Comparison of ENCODE assay signal across 33 cellular contexts in the genomic region with DNA sequence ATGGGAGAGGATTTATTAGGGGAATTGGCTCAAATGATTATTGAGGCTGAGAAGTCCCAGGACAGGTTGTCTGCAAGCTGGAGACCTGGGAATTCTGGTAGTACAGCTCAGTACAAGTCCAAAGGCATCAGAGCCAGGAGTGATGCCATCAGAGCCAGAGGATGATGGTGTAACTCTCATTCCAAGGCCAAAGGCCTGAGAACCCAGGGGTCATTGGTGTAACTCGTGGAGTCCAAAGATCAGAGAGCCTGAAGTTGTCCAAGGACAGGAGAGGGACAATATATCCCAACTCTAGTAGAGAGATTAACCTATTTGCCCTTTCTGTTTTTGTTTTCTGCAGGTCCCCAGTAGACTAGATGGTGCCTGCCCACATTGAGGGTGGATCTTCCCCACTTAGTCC.
"Had no signal": no experiment of that assay in that cellular context is flagged by ENCODE, and none has a peak within 500 bp of the region (broad histone marks: within the 10 kb centered on the region; RNA-seq: fewer than 3 reads in every experiment).

No MANE protein-coding gene starts in this region.

- H3K4me1 Mint-ChIP-seq: nephron progenitor cell, neural crest cell had no signal

- H3K9me3 ChIP-seq: neutrophil, ovary, psoas muscle, suprapubic skin, testis, transverse colon, upper lobe of right lung, uterus had no signal

- H3K36me3 ChIP-seq: neutrophil, ovary, spleen, suprapubic skin, tibial artery, transverse colon, upper lobe of right lung, uterus had no signal

- H3K9me3 Mint-ChIP-seq: naive thymus-derived CD8-positive, alpha-beta T cell; natural killer cell treated with Interleukin-12 subunit alpha and Interleukin-12 subunit beta and Interleukin-15 and Interleukin-18, amount 100 ng/mL, for 72 hours; nephron progenitor cell; neural crest cell; stimulated activated naive CD8-positive, alpha-beta T cell treated with anti-CD3 and anti-CD28 coated beads, Interleukin-15, amount 100 ng/mL, for 72 hours; type B pancreatic cell had no signal

- DNase-seq: naive thymus-derived CD8-positive, alpha-beta T cell; nephron progenitor cell; nucleus accumbens; ovary; posterior cingulate gyrus; psoas muscle; right cardiac atrium; spleen; stimulated activated CD4-positive, alpha-beta T cell treated with anti-CD3 and anti-CD28 coated beads, Interleukin-12 subunit alpha, Interleukin-12 subunit beta, amount 100 ng/mL, for 4 hours; stimulated activated CD4-positive, alpha-beta T cell treated with anti-CD3 and anti-CD28 coated beads, Interleukin-1b, Interleukin-23, amount 100 ng/mL, for 48 hours; stimulated activated CD4-positive, alpha-beta T cell treated with anti-CD3 and anti-CD28 coated beads, Interleukin-4, amount 100 ng/mL, for 1 hour; stimulated activated CD4-positive, alpha-beta T cell treated with anti-CD3 and anti-CD28 coated beads, Interleukin-4, amount 100 ng/mL, for 4 hours; stimulated activated CD8-positive, alpha-beta memory T cell treated with anti-CD3 and anti-CD28 coated beads, Interleukin-4, amount 100 ng/mL, for 48 hours; stimulated activated naive CD4-positive, alpha-beta T cell; stimulated activated naive CD8-positive, alpha-beta T cell treated with anti-CD3 and anti-CD28 coated beads, Interleukin-15, amount 100 ng/mL, for 72 hours; stimulated activated naive CD8-positive, alpha-beta T cell treated with anti-CD3 and anti-CD28 coated beads, Interleukin-15, Interleukin-2, amounts not matched to agents 100 U/mL and 50 U/mL, for 24 hours; substantia nigra; testis; tibial artery; transverse colon; upper lobe of right lung; uterus had no signal

- H3K27me3 Mint-ChIP-seq: progenitor cell of endocrine pancreas; stimulated activated memory B cell treated with anti-CD40 and anti-IgM and Interleukin-4, amounts not matched to agents 10 μg/mL and 1 μg/mL and 100 μg/mL, for 72 hours; stimulated activated naive CD8-positive, alpha-beta T cell treated with anti-CD3 and anti-CD28 coated beads, Interleukin-15, amount 100 ng/mL, for 72 hours; type B pancreatic cell had no signal

- H3K27ac ChIP-seq: neutrophil, ovary, parathyroid adenoma, psoas muscle, skin epidermis, spleen, suprapubic skin, testis, tibial artery, transverse colon, upper lobe of right lung, uterus had no signal

- ATAC-seq: naive thymus-derived CD8-positive, alpha-beta T cell; natural killer cell treated with Interleukin-12 subunit alpha and Interleukin-12 subunit beta and Interleukin-15 and Interleukin-18, amount 100 ng/mL, for 72 hours; psoas muscle; right cardiac atrium; sciatic nerve; stimulated activated memory B cell treated with anti-CD40 and anti-IgM and Interleukin-4, amounts not matched to agents 10 μg/mL and 1 μg/mL and 100 μg/mL, for 72 hours; stimulated activated naive CD8-positive, alpha-beta T cell treated with anti-CD3 and anti-CD28 coated beads, Interleukin-15, amount 100 ng/mL, for 72 hours; stimulated activated naive CD8-positive, alpha-beta T cell treated with anti-CD3 and anti-CD28 coated beads, Interleukin-15, Interleukin-2, amounts not matched to agents 100 U/mL and 50 U/mL, for 24 hours; upper lobe of right lung had no signal

- H3K4me3 Mint-ChIP-seq: naive thymus-derived CD8-positive, alpha-beta T cell; natural killer cell treated with Interleukin-12 subunit alpha and Interleukin-12 subunit beta and Interleukin-15 and Interleukin-18, amount 100 ng/mL, for 72 hours; nephron progenitor cell; neural crest cell; stimulated activated memory B cell treated with anti-CD40 and anti-IgM and Interleukin-4, amounts not matched to agents 10 μg/mL and 1 μg/mL and 100 μg/mL, for 72 hours; stimulated activated naive CD8-positive, alpha-beta T cell treated with anti-CD3 and anti-CD28 coated beads, Interleukin-15, amount 100 ng/mL, for 72 hours; type B pancreatic cell had no signal

- H3K36me3 Mint-ChIP-seq: naive thymus-derived CD8-positive, alpha-beta T cell; natural killer cell treated with Interleukin-12 subunit alpha and Interleukin-12 subunit beta and Interleukin-15 and Interleukin-18, amount 100 ng/mL, for 72 hours; stimulated activated memory B cell treated with anti-CD40 and anti-IgM and Interleukin-4, amounts not matched to agents 10 μg/mL and 1 μg/mL and 100 μg/mL, for 72 hours; type B pancreatic cell had no signal

- H3K4me1 ChIP-seq: parathyroid adenoma, psoas muscle, spleen, suprapubic skin, testis, tibial artery, transverse colon, upper lobe of right lung, uterus had no signal

- H3K9ac ChIP-seq: parathyroid adenoma had no signal

- H3K4me3 ChIP-seq: ovary, psoas muscle, skin epidermis, smooth muscle cell, spleen, suprapubic skin, testis, tibial artery, transverse colon, upper lobe of right lung, uterus had no signal

- H3K27me3 ChIP-seq: neutrophil, ovary, suprapubic skin, testis, tibial artery, transverse colon, upper lobe of right lung, uterus had no signal

- H3K27ac Mint-ChIP-seq: naive thymus-derived CD8-positive, alpha-beta T cell; natural killer cell treated with Interleukin-12 subunit alpha and Interleukin-12 subunit beta and Interleukin-15 and Interleukin-18, amount 100 ng/mL, for 72 hours; nephron progenitor cell; progenitor cell of endocrine pancreas; stimulated activated memory B cell treated with anti-CD40 and anti-IgM and Interleukin-4, amounts not matched to agents 10 μg/mL and 1 μg/mL and 100 μg/mL, for 72 hours; stimulated activated naive CD8-positive, alpha-beta T cell treated with anti-CD3 and anti-CD28 coated beads, Interleukin-15, amount 100 ng/mL, for 72 hours; type B pancreatic cell had no signal
